In the genomic region with DNA sequence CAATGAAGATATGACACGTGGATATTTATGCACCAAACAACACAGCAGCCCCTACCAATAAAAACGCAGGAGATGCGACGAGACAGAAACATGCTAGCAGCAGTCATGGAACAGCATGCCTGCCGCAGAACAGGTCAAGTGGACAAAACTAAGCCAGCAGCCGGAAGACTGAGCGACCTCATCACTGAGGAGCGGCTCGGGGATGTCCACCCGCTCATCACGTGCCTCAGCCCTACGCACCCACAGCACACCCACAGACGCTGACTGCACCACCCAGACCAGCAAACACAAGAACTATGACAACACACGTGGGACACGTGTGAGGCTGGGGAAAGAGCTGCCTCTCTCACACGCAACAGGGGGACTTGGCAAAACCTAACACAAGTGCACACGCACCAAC, we compare ENCODE assay signal across 16 cellular contexts.
"Had no signal": no experiment of that assay in that cellular context is flagged by ENCODE, and none has a peak within 500 bp of the region (broad histone marks: within the 10 kb centered on the region; RNA-seq: fewer than 3 reads in every experiment).

No MANE protein-coding gene starts in this region.

- H3K27me3 Mint-ChIP-seq: activated naive CD8-positive, alpha-beta T cell treated with anti-CD3 and anti-CD28 coated beads for 36 hours; stimulated activated memory B cell treated with anti-CD40 and anti-IgM and Interleukin-4, amounts not matched to agents 10 μg/mL and 1 μg/mL and 100 μg/mL, for 72 hours; type B pancreatic cell had no signal

- H3K4me3 Mint-ChIP-seq: activated naive CD8-positive, alpha-beta T cell treated with anti-CD3 and anti-CD28 coated beads for 36 hours; stimulated activated memory B cell treated with anti-CD40 and anti-IgM and Interleukin-4, amounts not matched to agents 10 μg/mL and 1 μg/mL and 100 μg/mL, for 72 hours; type B pancreatic cell had no signal

- H3K9me3 ChIP-seq: left lung, sigmoid colon, testis had no signal

- H3K27me3 ChIP-seq: left lung, sigmoid colon, testis had no signal

- H3K27ac ChIP-seq: left lung, sigmoid colon, testis, WERI-Rb-1 had no signal

- H3K4me1 ChIP-seq: sigmoid colon, testis had no signal

- H3K27ac Mint-ChIP-seq: activated naive CD8-positive, alpha-beta T cell treated with anti-CD3 and anti-CD28 coated beads for 36 hours; stimulated activated memory B cell treated with anti-CD40 and anti-IgM and Interleukin-4, amounts not matched to agents 10 μg/mL and 1 μg/mL and 100 μg/mL, for 72 hours; type B pancreatic cell had no signal

- DNase-seq: activated CD8-positive, alpha-beta memory T cell treated with anti-CD3 and anti-CD28 coated beads for 24 hours; activated CD8-positive, alpha-beta memory T cell treated with anti-CD3 and anti-CD28 coated beads, Interleukin-2, amount 50 U/mL, for 48 hours; activated gamma-delta T cell; activated naive CD8-positive, alpha-beta T cell treated with anti-CD3 and anti-CD28 coated beads for 36 hours; amniotic stem cell; erythroblast; foreskin melanocyte; head of caudate nucleus; sigmoid colon; stimulated activated CD4-positive, alpha-beta T cell treated with anti-CD3 and anti-CD28 coated beads, Interleukin-4, amount 100 ng/mL, for 4 hours; T-helper 2 cell; testis; WERI-Rb-1 had no signal

- H3K4me3 ChIP-seq: left lung, sigmoid colon, testis had no signal

- H3K9me3 Mint-ChIP-seq: type B pancreatic cell had no signal

- ATAC-seq: stimulated activated memory B cell treated with anti-CD40 and anti-IgM and Interleukin-4, amounts not matched to agents 10 μg/mL and 1 μg/mL and 100 μg/mL, for 72 hours had no signal
